35 cellular contexts compared by ENCODE assay signal in genomic region chr7:16826061-16826460, GRCh38. TPM values are rescaled to one million over a fixed set of nuclear protein-coding genes. Genes with fewer than 3 reads are reported as not detected.
"Had no signal": no experiment of that assay in that cellular context is flagged by ENCODE, and none has a peak within 500 bp of the region (broad histone marks: within the 10 kb centered on the region; RNA-seq: fewer than 3 reads in every experiment).

No MANE protein-coding gene starts in this region.

- ATAC-seq: activated naive CD4-positive, alpha-beta T cell treated with anti-CD3 and anti-CD28 coated beads, Interleukin-2, amount 50 U/mL, for 72 hours; activated T-cell treated with anti-CD3 and anti-CD28 coated beads, Interleukin-2, amount 50 U/mL, for 72 hours; gastroesophageal sphincter; heart right ventricle; WTC11 had no signal

- FAIRE-seq: astrocyte had no signal

- H3K9me3 ChIP-seq: colonic mucosa, esophagus muscularis mucosa had no signal

- H3K79me2 ChIP-seq: hepatocyte had no signal

- DNase-seq: activated CD4-positive, alpha-beta memory T cell treated with anti-CD3 and anti-CD28 coated beads, Interleukin-2, amount 10 ng/mL, durations not matched to agents 7 days and 5 days; activated CD4-positive, alpha-beta T cell treated with anti-CD3 and anti-CD28 coated beads for 1 hour; activated CD4-positive, alpha-beta T cell treated with anti-CD3 and anti-CD28 coated beads for 4 hours; activated CD4-positive, alpha-beta T cell treated with anti-CD3 and anti-CD28 coated beads, Interleukin-2, amount 10 ng/mL, durations not matched to agents 7 days and 5 days; activated CD4-positive, alpha-beta T cell treated with anti-CD3 and anti-CD28 coated beads, Interleukin-2, amount 50 U/mL, for 4 hours; activated CD8-positive, alpha-beta memory T cell treated with anti-CD3 and anti-CD28 coated beads, Interleukin-2, amount 50 U/mL, for 48 hours; activated gamma-delta T cell; activated naive CD4-positive, alpha-beta T cell; activated naive CD4-positive, alpha-beta T cell treated with anti-CD3 and anti-CD28 coated beads, Interleukin-2, amount 10 ng/mL, durations not matched to agents 7 days and 5 days; activated naive CD8-positive, alpha-beta T cell treated with anti-CD3 and anti-CD28 coated beads, Interleukin-2, amount 10 ng/mL, durations not matched to agents 7 days and 5 days; activated T-cell treated with anti-CD3 and anti-CD28 coated beads for 4 hours; activated T-cell treated with anti-CD3 and anti-CD28 coated beads, Interleukin-2, amount 50 U/mL, for 24 hours; activated T-cell treated with anti-CD3 and anti-CD28 coated beads, Interleukin-2, amount 50 U/mL, for 72 hours; amniotic stem cell; anterior cingulate cortex; brain microvascular endothelial cell; central memory CD4-positive, alpha-beta T cell; cerebellar nuclear complex; colonic mucosa; effector CD8-positive, alpha-beta T cell; endodermal cell; erythroblast; foreskin melanocyte; heart right ventricle; T-helper 2 cell had no signal

- H3K36me3 Mint-ChIP-seq: activated naive CD4-positive, alpha-beta T cell treated with anti-CD3 and anti-CD28 coated beads, Interleukin-2, amount 10 ng/mL, durations not matched to agents 7 days and 5 days; activated naive CD8-positive, alpha-beta T cell treated with anti-CD3 and anti-CD28 coated beads, Interleukin-2, amount 10 ng/mL, durations not matched to agents 7 days and 5 days; WTC11 had no signal

- H3K27ac ChIP-seq: brain microvascular endothelial cell, cardiac muscle cell, colonic mucosa, esophagus muscularis mucosa, gastroesophageal sphincter, heart right ventricle, hepatocyte had no signal

- H3K9me3 Mint-ChIP-seq: activated CD4-positive, alpha-beta memory T cell treated with anti-CD3 and anti-CD28 coated beads, Interleukin-2, amount 10 ng/mL, durations not matched to agents 7 days and 5 days; activated naive CD4-positive, alpha-beta T cell treated with anti-CD3 and anti-CD28 coated beads, Interleukin-2, amount 10 ng/mL, durations not matched to agents 7 days and 5 days; activated naive CD8-positive, alpha-beta T cell treated with anti-CD3 and anti-CD28 coated beads, Interleukin-2, amount 10 ng/mL, durations not matched to agents 7 days and 5 days; activated T-cell treated with anti-CD3 and anti-CD28 coated beads, Interleukin-2, amount 50 U/mL, for 24 hours; endodermal cell had no signal

- H3K4me3 ChIP-seq: cardiac muscle cell, colonic mucosa, esophagus muscularis mucosa, gastroesophageal sphincter, heart right ventricle, hepatocyte had no signal

- H2AFZ ChIP-seq: hepatocyte had no signal

- H3K4me3 Mint-ChIP-seq: activated CD4-positive, alpha-beta memory T cell treated with anti-CD3 and anti-CD28 coated beads, Interleukin-2, amount 10 ng/mL, durations not matched to agents 7 days and 5 days; activated CD4-positive, alpha-beta T cell treated with anti-CD3 and anti-CD28 coated beads, Interleukin-2, amount 10 ng/mL, durations not matched to agents 7 days and 5 days; activated naive CD4-positive, alpha-beta T cell treated with anti-CD3 and anti-CD28 coated beads, Interleukin-2, amount 10 ng/mL, durations not matched to agents 7 days and 5 days; activated naive CD8-positive, alpha-beta T cell treated with anti-CD3 and anti-CD28 coated beads, Interleukin-2, amount 10 ng/mL, durations not matched to agents 7 days and 5 days; activated T-cell treated with anti-CD3 and anti-CD28 coated beads, Interleukin-2, amount 50 U/mL, for 24 hours; activated T-cell treated with anti-CD3 and anti-CD28 coated beads, Interleukin-2, amount 50 U/mL, for 72 hours; endodermal cell; WTC11 had no signal

- H3K27me3 ChIP-seq: brain microvascular endothelial cell, cardiac muscle cell, colonic mucosa, esophagus muscularis mucosa, gastroesophageal sphincter, heart right ventricle, hepatocyte had no signal

- H3K27ac Mint-ChIP-seq: activated CD4-positive, alpha-beta memory T cell treated with anti-CD3 and anti-CD28 coated beads, Interleukin-2, amount 10 ng/mL, durations not matched to agents 7 days and 5 days; activated CD4-positive, alpha-beta T cell treated with anti-CD3 and anti-CD28 coated beads, Interleukin-2, amount 10 ng/mL, durations not matched to agents 7 days and 5 days; activated naive CD4-positive, alpha-beta T cell treated with anti-CD3 and anti-CD28 coated beads, Interleukin-2, amount 10 ng/mL, durations not matched to agents 7 days and 5 days; activated naive CD4-positive, alpha-beta T cell treated with anti-CD3 and anti-CD28 coated beads, Interleukin-2, amount 50 U/mL, for 72 hours; activated naive CD8-positive, alpha-beta T cell treated with anti-CD3 and anti-CD28 coated beads, Interleukin-2, amount 10 ng/mL, durations not matched to agents 7 days and 5 days; activated T-cell treated with anti-CD3 and anti-CD28 coated beads, Interleukin-2, amount 50 U/mL, for 24 hours; activated T-cell treated with anti-CD3 and anti-CD28 coated beads, Interleukin-2, amount 50 U/mL, for 72 hours; endodermal cell; WTC11 had no signal

- H3K4me1 ChIP-seq: esophagus muscularis mucosa, gastroesophageal sphincter, heart right ventricle had no signal

- H3K36me3 ChIP-seq: brain microvascular endothelial cell, cardiac muscle cell, colonic mucosa, esophagus muscularis mucosa, gastroesophageal sphincter, heart right ventricle had no signal

- H3K4me2 ChIP-seq: hepatocyte had no signal

- H3K4me1 Mint-ChIP-seq: activated CD4-positive, alpha-beta memory T cell treated with anti-CD3 and anti-CD28 coated beads, Interleukin-2, amount 10 ng/mL, durations not matched to agents 7 days and 5 days; activated CD4-positive, alpha-beta T cell treated with anti-CD3 and anti-CD28 coated beads, Interleukin-2, amount 10 ng/mL, durations not matched to agents 7 days and 5 days; activated naive CD4-positive, alpha-beta T cell treated with anti-CD3 and anti-CD28 coated beads, Interleukin-2, amount 10 ng/mL, durations not matched to agents 7 days and 5 days; activated naive CD8-positive, alpha-beta T cell treated with anti-CD3 and anti-CD28 coated beads, Interleukin-2, amount 10 ng/mL, durations not matched to agents 7 days and 5 days; endodermal cell; WTC11 had no signal

RNA-seq across cellular contexts. Expression of gene AGR2, which starts 21.3 kb away (rescaled TPM):
- total RNA-seq: activated CD4-positive, alpha-beta memory T cell treated with anti-CD3 and anti-CD28 coated beads, Interleukin-2, amount 10 ng/mL, durations not matched to agents 7 days and 5 days; activated CD4-positive, alpha-beta T cell treated with anti-CD3 and anti-CD28 coated beads, Interleukin-2, amount 10 ng/mL, durations not matched to agents 7 days and 5 days; activated naive CD4-positive, alpha-beta T cell treated with anti-CD3 and anti-CD28 coated beads, Interleukin-2, amount 50 U/mL, for 72 hours; activated naive CD8-positive, alpha-beta T cell treated with anti-CD3 and anti-CD28 coated beads, Interleukin-2, amount 10 ng/mL, durations not matched to agents 7 days and 5 days; activated T-cell treated with anti-CD3 and anti-CD28 coated beads, Interleukin-2, amount 50 U/mL, for 72 hours; astrocyte; cardiac muscle cell; dermis microvascular lymphatic vessel endothelial cell; endodermal cell; esophagus muscularis mucosa; glomerular endothelial cell; heart right ventricle; T-helper 1 cell treated with Interleukin-12 subunit alpha and Interleukin-12 subunit beta and Interleukin-4 antibody, amounts not matched to agents 30 ng/mL and 1 ng/mL, for 36 hours had no signal
- polyA plus RNA-seq: heart right ventricle had no signal

RNA-seq across cellular contexts. Expression of gene AGR3, which starts 55.7 kb away (rescaled TPM):
- total RNA-seq: activated CD4-positive, alpha-beta memory T cell treated with anti-CD3 and anti-CD28 coated beads, Interleukin-2, amount 10 ng/mL, durations not matched to agents 7 days and 5 days; activated CD4-positive, alpha-beta T cell treated with anti-CD3 and anti-CD28 coated beads, Interleukin-2, amount 10 ng/mL, durations not matched to agents 7 days and 5 days; activated naive CD4-positive, alpha-beta T cell treated with anti-CD3 and anti-CD28 coated beads, Interleukin-2, amount 50 U/mL, for 72 hours; activated naive CD8-positive, alpha-beta T cell treated with anti-CD3 and anti-CD28 coated beads, Interleukin-2, amount 10 ng/mL, durations not matched to agents 7 days and 5 days; activated T-cell treated with anti-CD3 and anti-CD28 coated beads, Interleukin-2, amount 50 U/mL, for 72 hours; astrocyte; cardiac muscle cell; dermis microvascular lymphatic vessel endothelial cell; endodermal cell; glomerular endothelial cell; heart right ventricle; T-helper 1 cell treated with Interleukin-12 subunit alpha and Interleukin-12 subunit beta and Interleukin-4 antibody, amounts not matched to agents 30 ng/mL and 1 ng/mL, for 36 hours; WTC11 had no signal
- polyA plus RNA-seq: cardiac muscle cell, heart right ventricle had no signal
